Comparison of ENCODE assay signal across 11 cellular contexts in the genomic region with DNA sequence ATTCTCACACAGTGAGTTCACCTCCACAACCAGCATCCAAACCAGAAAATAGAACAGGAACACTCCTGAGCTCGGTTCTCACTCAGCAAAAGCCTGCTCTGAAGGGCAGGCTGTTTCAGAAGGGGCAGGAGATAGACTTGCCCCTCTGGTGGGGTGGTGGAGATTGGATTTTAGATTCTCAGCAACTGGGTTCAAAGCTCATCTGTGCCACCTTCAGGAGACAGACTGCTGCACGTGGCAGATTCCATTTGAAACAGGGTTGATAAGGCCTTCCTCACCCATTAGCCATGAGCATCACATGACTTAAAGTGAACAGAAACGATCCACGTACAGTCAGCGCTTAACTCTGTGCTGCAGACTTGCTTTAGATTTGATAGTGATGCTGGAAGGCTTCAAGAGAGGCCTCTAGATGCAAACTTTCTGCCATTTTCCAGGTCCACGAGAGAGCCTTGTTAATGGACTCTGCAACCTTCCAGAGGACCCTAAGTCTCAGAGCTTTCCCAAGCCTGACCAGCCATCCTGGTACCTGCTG. TPM values are rescaled to one million over a fixed set of nuclear protein-coding genes. Genes with fewer than 3 reads are reported as not detected.
A peak's percentile ranks its signal among the peaks of the same experiment; 100 is the strongest.
DNase-seq lines count a peak whose midpoint lies in the region; ATAC-seq and TF ChIP-seq lines count a peak whose summit lies in the region.
"Had no signal": no experiment of that assay in that cellular context is flagged by ENCODE, and none has a peak within 500 bp of the region (broad histone marks: within the 10 kb centered on the region; RNA-seq: fewer than 3 reads in every experiment).

No MANE protein-coding gene starts in this region.

- TF ChIP-seq CTCF in 22Rv1 (IDR thresholded peaks at IDR 0.05) (peak; percentile 4; the same call in 1 of the 2 replicates), GM10248 (IDR thresholded peaks at IDR 0.05; ENCODE audit: control extremely low read depth, extremely low read depth, low read depth, missing control alignments) (peak; percentile 34), epithelial cell of proximal tubule (conservative IDR thresholded peaks at IDR 0.05; ENCODE audit: low read depth, low read length) (peak; percentile 39)

- peak; percentile 39 for DNase-seq in GM10248 (ENCODE audit: extremely low spot score)
- peak; percentile 21 for DNase-seq in NCI-H524 treated with DMSO at 0.1 percent for 48 hours (lab: John Stamatoyannopoulos, UW)
- DNase-seq in epithelial cell of proximal tubule (ENCODE audit: low read depth): no peak
- no peak for DNase-seq in posterior cingulate gyrus
- DNase-seq in effector CD8-positive, alpha-beta T cell (lab: John Stamatoyannopoulos, UW): no peak
- DNase-seq: PC-3 had no signal

- POLR2A ChIA-PET in GM10248 (lab: Yijun Ruan, JAX): no interaction called here

- CTCF ChIA-PET in GM10248 (lab: Yijun Ruan, JAX): interaction anchor here (1.1 to 1.6 kb wide), 3 partner anchors 9 to 14 kb away, joined by 3 read pairs; no protein-coding TSS in a partner anchor

- no peak overlapping the region for H3K27ac ChIP-seq in 22Rv1
- H3K27ac ChIP-seq: cardiac muscle cell had no signal

- ATAC-seq in HG02763 (IDR thresholded peaks at IDR 0.05; ENCODE audit: unreplicated experiment) (no peak), GM21423 (IDR thresholded peaks at IDR 0.05; ENCODE audit: unreplicated experiment) (no peak)
- ATAC-seq: PC-3 had no signal

- no peak overlapping the region for H3K4me3 ChIP-seq in epithelial cell of proximal tubule (ENCODE audit: low read depth, low read length)
- H3K4me3 ChIP-seq: cardiac muscle cell, lung had no signal

- intact Hi-C loops in posterior cingulate gyrus (cut with DNase I): no loop called here

RNA-seq across cellular contexts. Expression of a gene that starts 35.0 kb away (rescaled TPM):
- 82.2 and 85.1 TPM in 2 replicates for total RNA-seq in epithelial cell of proximal tubule

RNA-seq across cellular contexts. Expression of a gene that starts 57.7 kb away (rescaled TPM):
- total RNA-seq in epithelial cell of proximal tubule: 0.29 and 0.98 TPM in 2 replicates
- total RNA-seq: PC-3 had no signal

Comparison
In these comparisons a context has a peak if more than half of its experiments do, and no peak if none do; other contexts are left out.
1. DNase-seq: peak in GM10248 (single experiment) and NCI-H524 treated with DMSO at 0.1 percent for 48 hours (single experiment); none in epithelial cell of proximal tubule (single experiment), posterior cingulate gyrus (0 of 10) and effector CD8-positive, alpha-beta T cell (single experiment).
2. Peak in every context shown above with its lines, with median percentiles within 50 percentile points of each other: CTCF ChIP-seq.